11 cellular contexts compared by ENCODE assay signal in genomic region chr2:220504890-220505564, GRCh38.
DNase-seq lines count a peak whose midpoint lies in the region; ATAC-seq and TF ChIP-seq lines count a peak whose summit lies in the region.
"Had no signal": no experiment of that assay in that cellular context is flagged by ENCODE, and none has a peak within 500 bp of the region (broad histone marks: within the 10 kb centered on the region; RNA-seq: fewer than 3 reads in every experiment).

No MANE protein-coding gene starts in this region.

- H3K36me3 Mint-ChIP-seq in HFFc6 (ENCODE audit: low read depth): peaks cover 24% of the 10 kb centered on the region
- peaks cover 4% of the 10 kb centered on the region for H3K36me3 Mint-ChIP-seq in endothelial cell (ENCODE audit: low read depth, unreplicated experiment)
- H3K36me3 Mint-ChIP-seq: activated naive CD4-positive, alpha-beta T cell treated with anti-CD3 and anti-CD28 coated beads, Interleukin-2, amount 50 U/mL, for 24 hours had no signal

- H3K36me3 ChIP-seq in ascending aorta: no peaks in the 10 kb centered on the region
- H3K36me3 ChIP-seq: right atrium auricular region had no signal

- H3K4me1 Mint-ChIP-seq in HFFc6 (ENCODE audit: low read depth) (peaks cover 81% of the 10 kb centered on the region), endothelial cell (ENCODE audit: unreplicated experiment) (peaks cover 13% of the 10 kb centered on the region)
- H3K4me1 Mint-ChIP-seq: activated naive CD4-positive, alpha-beta T cell treated with anti-CD3 and anti-CD28 coated beads, Interleukin-2, amount 50 U/mL, for 24 hours had no signal

- no peak for ATAC-seq in GM18907 (IDR thresholded peaks at IDR 0.05; ENCODE audit: unreplicated experiment)

- H3K9me3 Mint-ChIP-seq in HFFc6 (peaks cover 4% of the 10 kb centered on the region; the same call in 1 of the 2 replicates), endothelial cell (ENCODE audit: unreplicated experiment) (no peaks in the 10 kb centered on the region)

- intact Hi-C loops in ascending aorta (cut with DNase I): no loop called here

- H3K27me3 Mint-ChIP-seq in HFFc6 (ENCODE audit: insufficient read depth) (no peaks in the 10 kb centered on the region; the same call in 1 of the 2 replicates), endothelial cell (ENCODE audit: unreplicated experiment) (no peaks in the 10 kb centered on the region)
- H3K27me3 Mint-ChIP-seq: activated naive CD4-positive, alpha-beta T cell treated with anti-CD3 and anti-CD28 coated beads, Interleukin-2, amount 50 U/mL, for 24 hours had no signal

- TF ChIP-seq CTCF in HFFc6 (IDR thresholded peaks at IDR 0.05): no peak
- TF ChIP-seq CTCF in endothelial cell (IDR thresholded peaks at IDR 0.05; ENCODE audit: unreplicated experiment): no peak
- no peak for TF ChIP-seq CTCF in ascending aorta (IDR thresholded peaks at IDR 0.05)

- DNase-seq in HFFc6: peak; percentile 51
- peak; percentile 61 for DNase-seq in NCI-H510A treated with DMSO at 0.1 percent for 48 hours (lab: John Stamatoyannopoulos, UW)
- peak; percentile 7 for DNase-seq in endothelial cell (ENCODE audit: low spot score)
- peak; percentile 68 for DNase-seq in renal cortical epithelial cell (ENCODE audit: low read depth)
- DNase-seq in effector CD8-positive, alpha-beta T cell (lab: John Stamatoyannopoulos, UW): no peak
- no peak for DNase-seq in ascending aorta (ENCODE audit: low spot score in 2 of 2)
- no peak for DNase-seq in anterior cingulate cortex (lab: John Stamatoyannopoulos, UW)
- DNase-seq: KG1 had no signal

- H3K27ac Mint-ChIP-seq in HFFc6 (peak overlapping the region; percentile 88), endothelial cell (ENCODE audit: unreplicated experiment) (no peak overlapping the region)
- H3K27ac Mint-ChIP-seq: activated naive CD4-positive, alpha-beta T cell treated with anti-CD3 and anti-CD28 coated beads, Interleukin-2, amount 50 U/mL, for 24 hours had no signal

- no peaks in the 10 kb centered on the region for H3K4me1 ChIP-seq in ascending aorta

- no peak overlapping the region for H3K27ac ChIP-seq in ascending aorta
- H3K27ac ChIP-seq: right atrium auricular region had no signal

- no peaks in the 10 kb centered on the region for H3K9me3 ChIP-seq in ascending aorta

- H3K4me3 Mint-ChIP-seq in HFFc6: peak overlapping the region; percentile 79
- H3K4me3 Mint-ChIP-seq in endothelial cell (ENCODE audit: unreplicated experiment): no peak overlapping the region
- H3K4me3 Mint-ChIP-seq: activated naive CD4-positive, alpha-beta T cell treated with anti-CD3 and anti-CD28 coated beads, Interleukin-2, amount 50 U/mL, for 24 hours had no signal

- no peak overlapping the region for H3K4me3 ChIP-seq in ascending aorta
- H3K4me3 ChIP-seq: right atrium auricular region had no signal

- no peaks in the 10 kb centered on the region for H3K27me3 ChIP-seq in ascending aorta
- H3K27me3 ChIP-seq: right atrium auricular region had no signal

Comparison
In these comparisons a context has a peak if more than half of its experiments do, and no peak if none do; other contexts are left out.
1. DNase-seq: peak in HFFc6 (single experiment), NCI-H510A treated with DMSO at 0.1 percent for 48 hours (single experiment), endothelial cell (single experiment) and renal cortical epithelial cell (single experiment); none in effector CD8-positive, alpha-beta T cell (single experiment), ascending aorta (0 of 2) and anterior cingulate cortex (0 of 58).